ENCODE assay signal across 8 cellular contexts in the genomic region with DNA sequence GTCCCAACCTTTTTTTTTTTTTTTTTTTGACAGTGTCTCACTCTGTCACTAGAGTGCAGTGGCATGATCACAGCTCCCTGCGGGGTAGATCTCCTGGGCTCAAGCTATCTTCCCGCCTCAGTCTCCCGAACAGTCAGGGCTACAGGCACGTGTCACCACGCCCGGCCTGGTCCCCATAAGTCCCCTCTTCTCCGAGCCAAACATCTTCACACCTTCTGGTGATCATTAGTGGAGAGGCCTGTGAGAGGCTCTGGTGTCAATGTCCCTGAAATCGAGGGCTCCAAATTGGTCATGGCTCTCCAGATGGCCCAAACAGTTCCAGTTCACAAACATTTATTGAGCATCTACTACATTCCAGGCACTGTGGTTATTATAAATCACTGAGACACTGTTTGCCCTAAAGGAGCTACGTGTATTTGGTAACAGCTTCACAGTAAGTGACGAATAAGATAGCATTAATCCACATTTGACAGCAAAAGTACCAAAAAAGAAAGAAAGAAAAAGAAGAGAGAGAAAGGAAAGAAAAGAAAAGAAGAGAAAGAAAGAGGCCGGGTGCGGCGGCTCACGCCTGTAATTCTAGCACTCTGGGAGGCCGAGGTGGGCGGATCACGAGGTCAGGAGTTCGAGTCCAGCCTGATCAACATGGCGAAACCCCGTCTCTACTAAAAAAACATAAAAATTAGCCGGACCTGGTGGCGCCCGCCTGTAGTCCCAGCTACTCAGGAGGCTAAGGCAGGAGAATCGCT. TPM values are rescaled to one million over a fixed set of nuclear protein-coding genes. Genes with fewer than 3 reads are reported as not detected.
DNase-seq lines count a peak whose midpoint lies in the region; ATAC-seq and TF ChIP-seq lines count a peak whose summit lies in the region.

No MANE protein-coding gene starts in this region.

- POLR2A ChIA-PET in AG04450 (lab: Yijun Ruan, JAX) = interaction anchor here (0.6 to 2.5 kb wide), 10 partner anchors 8 to 441 kb away, joined by 3 to 14 read pairs (median 4); a partner anchor contains a TSS
- POLR2A ChIA-PET in naive thymus-derived CD8-positive, alpha-beta T cell (lab: Charles Lee) = interaction anchor here (0.6 to 2.9 kb wide), 10 partner anchors 9 to 1072 kb away, joined by 3 to 20 read pairs (median 5); a partner anchor contains a TSS

- no peak for DNase-seq in AG04450 (ENCODE audit: low read depth, low spot score)
- no peak for DNase-seq in colonic mucosa
- DNase-seq in naive thymus-derived CD8-positive, alpha-beta T cell = peak in 2 of 10 donors; percentile 10 to 23
- DNase-seq in NCI-H187 treated with DMSO at 0.1 percent for 48 hours (lab: John Stamatoyannopoulos, UW) = no peak
- DNase-seq in dermis blood vessel endothelial cell = no peak

- H3K9me3 Mint-ChIP-seq in naive thymus-derived CD8-positive, alpha-beta T cell = no peaks in the 10 kb centered on the region

- peak overlapping the region; percentile 52; the same call in 1 of the 2 replicates for H2AFZ ChIP-seq in OCI-LY1 (ENCODE audit: low read length)

- H3F3A ChIP-seq in OCI-LY1 (ENCODE audit: insufficient read depth, low read length) = no peaks in the 10 kb centered on the region

- H3K9me3 ChIP-seq in AG04450 (ENCODE audit: control insufficient read depth, insufficient read depth, low read length) = no peaks in the 10 kb centered on the region; the same call in 1 of the 2 replicates
- H3K9me3 ChIP-seq in OCI-LY1 (ENCODE audit: low read length) = no peaks in the 10 kb centered on the region
- H3K9me3 ChIP-seq in colonic mucosa = no peaks in the 10 kb centered on the region

- H3K4me3 Mint-ChIP-seq in naive thymus-derived CD8-positive, alpha-beta T cell = peak overlapping the region; percentile 85 to 99 (median 98)

- no peak for ATAC-seq in naive thymus-derived CD8-positive, alpha-beta T cell
- ATAC-seq in HG02588 (IDR thresholded peaks at IDR 0.05; ENCODE audit: unreplicated experiment) (no peak), HG03280 (IDR thresholded peaks at IDR 0.05; ENCODE audit: unreplicated experiment) (no peak)

- peak overlapping the region; percentile 86 for H3K9ac ChIP-seq in OCI-LY1 (ENCODE audit: low read length)
- peak overlapping the region; percentile 72 to 100 for H3K9ac ChIP-seq in colonic mucosa (ENCODE audit: low read depth in 2 of 2, low read length in 2 of 2)

- H3K27ac Mint-ChIP-seq in naive thymus-derived CD8-positive, alpha-beta T cell = peak overlapping the region; percentile 96 to 99 (median 98)

- TF ChIP-seq CTCF in AG04450 (IDR thresholded peaks at IDR 0.05; ENCODE audit: low read depth, low read length) = no peak
- no peak for TF ChIP-seq CTCF in OCI-LY1 (IDR thresholded peaks at IDR 0.05; ENCODE audit: low read length)
- TF ChIP-seq CTCF in colonic mucosa (IDR thresholded peaks at IDR 0.05) = no peak

- H3K4me1 Mint-ChIP-seq in naive thymus-derived CD8-positive, alpha-beta T cell = peaks cover 6 to 30% (median 26%) of the 10 kb centered on the region in 4 donors

- peaks cover 19% of the 10 kb centered on the region for H3K79me2 ChIP-seq in OCI-LY1 (ENCODE audit: insufficient read depth, low read length)

- peak overlapping the region; percentile 80 for H3K27ac ChIP-seq in AG04450 (ENCODE audit: low read depth, low read length)
- no peak overlapping the region for H3K27ac ChIP-seq in OCI-LY1 (ENCODE audit: low read depth, low read length, poor library complexity, severe bottlenecking)
- H3K27ac ChIP-seq in colonic mucosa = peak overlapping the region; percentile 68

- H3K4me1 ChIP-seq in OCI-LY1 (ENCODE audit: insufficient read depth, low read length, severe bottlenecking) (peaks cover 19% of the 10 kb centered on the region), colonic mucosa (no peaks in the 10 kb centered on the region)

- peak overlapping the region; percentile 84 for H3K4me2 ChIP-seq in OCI-LY1 (ENCODE audit: low read length)

- peaks cover 0 to 25% (median 5%) of the 10 kb centered on the region in 3 donors for H3K36me3 Mint-ChIP-seq in naive thymus-derived CD8-positive, alpha-beta T cell

- H3K27me3 Mint-ChIP-seq in naive thymus-derived CD8-positive, alpha-beta T cell = no peaks in the 10 kb centered on the region

- H3K4me3 ChIP-seq in AG04450 (ENCODE audit: low read depth, low read length) (peak overlapping the region; percentile 98), OCI-LY1 (ENCODE audit: low read depth, low read length, poor library complexity, severe bottlenecking) (peak overlapping the region; percentile 89), colonic mucosa (peak overlapping the region; percentile 90)

- H3K36me3 ChIP-seq in OCI-LY1 (ENCODE audit: insufficient read depth, low read length) = peaks cover 22% of the 10 kb centered on the region
- H3K36me3 ChIP-seq in colonic mucosa = peaks cover 6% of the 10 kb centered on the region

- H4K20me1 ChIP-seq in OCI-LY1 (ENCODE audit: insufficient read depth, low read length) = no peaks in the 10 kb centered on the region

- no peaks in the 10 kb centered on the region for H3K9me2 ChIP-seq in OCI-LY1 (ENCODE audit: low read depth, low read length)

- intact Hi-C loops in colonic mucosa (cut with DNase I) = no loop called here

- H3K27me3 ChIP-seq in AG04450 (ENCODE audit: control insufficient read depth, insufficient read depth, low read length) (no peaks in the 10 kb centered on the region), OCI-LY1 (ENCODE audit: insufficient read depth, low read length) (0 out of 2 replicates have a peak, but pooled peaks cover 3% of the 10 kb centered on the region), colonic mucosa (no peaks in the 10 kb centered on the region)

- CTCF ChIA-PET in AG04450 (lab: Charles Lee) = interaction anchor here (0.7 to 2.4 kb wide), 4 partner anchors 9 to 76 kb away, joined by 3 to 19 read pairs (median 4); no protein-coding TSS in a partner anchor

RNA-seq across cellular contexts. Expression of a gene that starts 0.9 kb away (rescaled TPM):
- polyA plus RNA-seq in AG04450 (2011; rRNA removed) = 75.2 and 104 TPM in 2 replicates
- 41.7 and 43.2 TPM in 2 replicates for polyA minus RNA-seq in AG04450 (2011; rRNA and poly(A)+ RNA removed)
- total RNA-seq in colonic mucosa (10 to 100 TPM; 63.4 to 84.7 TPM), dermis blood vessel endothelial cell (52.9 and 67.0 TPM in 2 replicates)
- total RNA-seq in naive thymus-derived CD8-positive, alpha-beta T cell = 10 to 100 TPM; 29.1 to 31.8 TPM
- 10 to 100 TPM; 15.5 to 25.3 (median 17.8) TPM for polyA plus RNA-seq in naive thymus-derived CD8-positive, alpha-beta T cell

RNA-seq across cellular contexts. Expression of a gene that starts 8.1 kb away (rescaled TPM):
- 41.1 and 52.6 TPM in 2 replicates for polyA plus RNA-seq in AG04450 (2011; rRNA removed)
- 57.1 and 72.9 TPM in 2 replicates for polyA minus RNA-seq in AG04450 (2011; rRNA and poly(A)+ RNA removed)
- total RNA-seq in colonic mucosa = 10 to 100 TPM in 1 of 2 donors, 1 to 10 TPM in 1; 7.6 to 64.5 TPM
- total RNA-seq in naive thymus-derived CD8-positive, alpha-beta T cell = not detected
- polyA plus RNA-seq in naive thymus-derived CD8-positive, alpha-beta T cell = not detected
- under 0.01 TPM in 1 of 2 replicates, not detected in the other for total RNA-seq in dermis blood vessel endothelial cell

RNA-seq across cellular contexts. Expression of a gene that starts 28.0 kb away (rescaled TPM):
- 86.8 and 89.0 TPM in 2 replicates for polyA plus RNA-seq in AG04450 (2011; rRNA removed)
- 52.7 and 53.0 TPM in 2 replicates for polyA minus RNA-seq in AG04450 (2011; rRNA and poly(A)+ RNA removed)
- total RNA-seq in colonic mucosa (100 to 1,000 TPM; 142 to 147 TPM), dermis blood vessel endothelial cell (43.6 and 68.1 TPM in 2 replicates)
- 10 to 100 TPM; 25.2 to 26.3 TPM for total RNA-seq in naive thymus-derived CD8-positive, alpha-beta T cell
- 10 to 100 TPM; 24.1 to 33.2 (median 28.1) TPM for polyA plus RNA-seq in naive thymus-derived CD8-positive, alpha-beta T cell

RNA-seq across cellular contexts. Expression of a gene that starts 56.0 kb away (rescaled TPM):
- 0.12 and 0.72 TPM in 2 replicates for polyA plus RNA-seq in AG04450 (2011; rRNA removed)
- 0.18 and 0.22 TPM in 2 replicates for polyA minus RNA-seq in AG04450 (2011; rRNA and poly(A)+ RNA removed)
- total RNA-seq in colonic mucosa (1,000 to 10,000 TPM in 1 of 2 donors, 100 to 1,000 TPM in 1; 749 to 1,162 TPM), dermis blood vessel endothelial cell (0.14 and 0.68 TPM in 2 replicates)
- 1 to 10 TPM; 1.5 to 2.0 TPM for total RNA-seq in naive thymus-derived CD8-positive, alpha-beta T cell
- not detected for polyA plus RNA-seq in naive thymus-derived CD8-positive, alpha-beta T cell
